Comparison of ENCODE assay signal across 17 cellular contexts in the genomic region with DNA sequence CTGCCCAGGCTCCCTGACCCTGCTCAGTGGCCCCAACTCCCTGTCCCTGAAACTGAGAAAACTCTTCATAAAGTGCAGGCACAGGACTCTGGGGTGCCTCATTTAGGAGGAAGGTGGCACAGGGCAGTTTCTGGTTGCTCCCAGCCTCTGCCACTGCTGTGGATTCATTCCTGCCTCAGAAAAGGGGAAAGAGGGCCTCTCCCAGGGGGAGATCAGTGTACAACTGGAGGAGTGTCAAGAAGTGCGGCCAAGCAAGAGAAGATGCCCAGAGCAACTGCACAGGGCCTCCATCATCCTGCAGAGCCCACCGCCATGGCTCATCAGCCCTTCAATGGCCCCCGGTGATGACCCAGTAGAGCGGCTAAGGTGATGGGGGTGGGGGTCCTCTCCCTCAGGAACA.
DNase-seq lines count a peak whose midpoint lies in the region; ATAC-seq, FAIRE-seq and TF ChIP-seq lines count a peak whose summit lies in the region.
"Had no signal": no experiment of that assay in that cellular context is flagged by ENCODE, and none has a peak within 500 bp of the region (broad histone marks: within the 10 kb centered on the region; RNA-seq: fewer than 3 reads in every experiment).

No MANE protein-coding gene starts in this region.

- no peak for ATAC-seq in activated naive CD8-positive, alpha-beta T cell treated with anti-CD3 and anti-CD28 coated beads, Interleukin-2, amount 10 ng/mL, durations not matched to agents 7 days and 5 days (ENCODE audit: low read depth)
- ATAC-seq in left ventricle myocardium superior (no peak), mucosa of descending colon (no peak)
- ATAC-seq: A549, PC-3 had no signal

- CTCF ChIA-PET in endothelial cell of umbilical vein (lab: Charles Lee), result no interaction called here

- dilution Hi-C loops in endothelial cell of umbilical vein (cut with MboI; ENCODE audit: extremely low pct_ligation_motif_present, low sequenced_read_pairs), result no loop called here

- intact Hi-C loops in endothelial cell of umbilical vein (cut with micrococcal nuclease) (no loop called here), left ventricle myocardium superior (cut with micrococcal nuclease) (no loop called here), mucosa of descending colon (cut with DNase I, micrococcal nuclease) (no loop called here)
- intact Hi-C loops in activated T-helper 2 cell treated with anti-CD3 and anti-CD28 coated beads, Interferon-gamma antibody, Interleukin-2, Interleukin-4, amounts not matched to agents 10 μg/mL and 5 μg/mL and 100 μg/mL, durations not matched to agents 14 hours and 24 hours and 36 hours (cut with micrococcal nuclease), result no loop called here

- H3K27ac ChIP-seq in endothelial cell of umbilical vein (ENCODE audit: insufficient read depth, low read depth, low read length), result peak overlapping the region; percentile 44
- H3K27ac ChIP-seq: A549 had no signal

- H3K36me3 ChIP-seq in endothelial cell of umbilical vein (ENCODE audit: control insufficient read depth in 2 of 2, extremely low read depth in 1 of 2, insufficient read depth in 2 of 2, low read length in 2 of 2) (no peaks in the 10 kb centered on the region), mucosa of descending colon (ENCODE audit: low read depth) (no peaks in the 10 kb centered on the region)

- no peaks in the 10 kb centered on the region for H3K27me3 ChIP-seq in endothelial cell of umbilical vein (ENCODE audit: control insufficient read depth in 2 of 2, insufficient read depth in 2 of 2, low read length in 2 of 2)

- H3K4me3 ChIP-seq in endothelial cell of umbilical vein (replicated peaks in 1 of 3; ENCODE audit: insufficient read depth in 1 of 3, low read depth in 1 of 3, low read length in 3 of 3) (no peak overlapping the region), mucosa of descending colon (no peak overlapping the region)
- H3K4me3 ChIP-seq: A549 had no signal

- H3K27me3 Mint-ChIP-seq in activated naive CD8-positive, alpha-beta T cell treated with anti-CD3 and anti-CD28 coated beads, Interleukin-2, amount 10 ng/mL, durations not matched to agents 7 days and 5 days, result peaks cover 6% of the 10 kb centered on the region
- H3K27me3 Mint-ChIP-seq in activated naive CD8-positive, alpha-beta T cell treated with anti-CD3 and anti-CD28 coated beads for 36 hours, result no peaks in the 10 kb centered on the region
- no peaks in the 10 kb centered on the region for H3K27me3 Mint-ChIP-seq in neural crest cell (ENCODE audit: low read depth)
- peaks cover 15% of the 10 kb centered on the region for H3K27me3 Mint-ChIP-seq in activated T-helper 2 cell treated with anti-CD3 and anti-CD28 coated beads, Interferon-gamma antibody, Interleukin-2, Interleukin-4, amounts not matched to agents 10 μg/mL and 5 μg/mL and 100 μg/mL, durations not matched to agents 14 hours and 24 hours and 36 hours (ENCODE audit: low read depth)

- peaks cover 5% of the 10 kb centered on the region for H3K9me3 Mint-ChIP-seq in activated naive CD8-positive, alpha-beta T cell treated with anti-CD3 and anti-CD28 coated beads, Interleukin-2, amount 10 ng/mL, durations not matched to agents 7 days and 5 days
- H3K9me3 Mint-ChIP-seq in activated naive CD8-positive, alpha-beta T cell treated with anti-CD3 and anti-CD28 coated beads for 36 hours, result peaks cover 8% of the 10 kb centered on the region
- H3K9me3 Mint-ChIP-seq in neural crest cell, result peaks cover 1% of the 10 kb centered on the region
- H3K9me3 Mint-ChIP-seq in activated T-helper 2 cell treated with anti-CD3 and anti-CD28 coated beads, Interferon-gamma antibody, Interleukin-2, Interleukin-4, amounts not matched to agents 10 μg/mL and 5 μg/mL and 100 μg/mL, durations not matched to agents 14 hours and 24 hours and 36 hours, result peaks cover 6% of the 10 kb centered on the region

- TF ChIP-seq POLR2A in endothelial cell of umbilical vein (IDR thresholded peaks at IDR 0.05; ENCODE audit: low read depth, low read length), result no peak

- H3K9me3 ChIP-seq in endothelial cell of umbilical vein (replicated peaks; ENCODE audit: control insufficient read depth, insufficient read depth, low read length) (no peaks in the 10 kb centered on the region), mucosa of descending colon (no peaks in the 10 kb centered on the region)
- H3K9me3 ChIP-seq: A549, Caco-2 had no signal

- peaks cover 51% of the 10 kb centered on the region for H3K4me1 ChIP-seq in endothelial cell of umbilical vein (ENCODE audit: control insufficient read depth, extremely low read depth, insufficient read depth, low read length)
- H3K4me1 ChIP-seq in mucosa of descending colon (ENCODE audit: low read depth), result peaks cover 2% of the 10 kb centered on the region
- H3K4me1 ChIP-seq: Caco-2 had no signal

- FAIRE-seq in endothelial cell of umbilical vein (lab: Jason Lieb, UNC), result no peak
- FAIRE-seq: A549 had no signal

- TF ChIP-seq CTCF in endothelial cell of umbilical vein (IDR thresholded peaks at IDR 0.05; ENCODE audit: extremely low read depth in 1 of 2, insufficient read depth in 1 of 2, low read depth in 1 of 2, low read length in 2 of 2), result no peak
- TF ChIP-seq CTCF in neural crest cell (conservative IDR thresholded peaks at IDR 0.05), result no peak
- TF ChIP-seq CTCF in mucosa of descending colon (IDR thresholded peaks at IDR 0.05), result no peak

- H3K4me2 ChIP-seq in endothelial cell of umbilical vein (ENCODE audit: insufficient read depth, low read length), result no peak overlapping the region
- H3K4me2 ChIP-seq: A549 had no signal

- H3K79me2 ChIP-seq in endothelial cell of umbilical vein (ENCODE audit: control insufficient read depth, insufficient read depth, low read length), result no peaks in the 10 kb centered on the region

- no peaks in the 10 kb centered on the region for H4K20me1 ChIP-seq in endothelial cell of umbilical vein (replicated peaks; ENCODE audit: control insufficient read depth, extremely low read depth, insufficient read depth, low read length)

- H3K9ac ChIP-seq in endothelial cell of umbilical vein (replicated peaks; ENCODE audit: extremely low read depth, insufficient read depth, low read length), result peak overlapping the region; percentile 20

- no peaks in the 10 kb centered on the region for H3K9me1 ChIP-seq in endothelial cell of umbilical vein (replicated peaks; ENCODE audit: control insufficient read depth, extremely low read depth, insufficient read depth, low read length)

- peak overlapping the region; percentile 44 for H3K4me3 Mint-ChIP-seq in activated naive CD8-positive, alpha-beta T cell treated with anti-CD3 and anti-CD28 coated beads, Interleukin-2, amount 10 ng/mL, durations not matched to agents 7 days and 5 days
- H3K4me3 Mint-ChIP-seq in activated naive CD8-positive, alpha-beta T cell treated with anti-CD3 and anti-CD28 coated beads for 36 hours, result no peak overlapping the region
- no peak overlapping the region for H3K4me3 Mint-ChIP-seq in neural crest cell
- no peak overlapping the region for H3K4me3 Mint-ChIP-seq in activated T-helper 2 cell treated with anti-CD3 and anti-CD28 coated beads, Interferon-gamma antibody, Interleukin-2, Interleukin-4, amounts not matched to agents 10 μg/mL and 5 μg/mL and 100 μg/mL, durations not matched to agents 14 hours and 24 hours and 36 hours (ENCODE audit: low read depth)

- no peak for DNase-seq in activated naive CD8-positive, alpha-beta T cell treated with anti-CD3 and anti-CD28 coated beads, Interleukin-2, amount 10 ng/mL, durations not matched to agents 7 days and 5 days
- DNase-seq in activated naive CD8-positive, alpha-beta T cell treated with anti-CD3 and anti-CD28 coated beads for 36 hours, result no peak
- DNase-seq in endothelial cell of umbilical vein (ENCODE audit: low read depth, low spot score), result no peak
- DNase-seq in neural crest cell (ENCODE audit: low read depth, low spot score), result no peak
- DNase-seq in activated T-helper 2 cell treated with anti-CD3 and anti-CD28 coated beads, Interferon-gamma antibody, Interleukin-2, Interleukin-4, amounts not matched to agents 10 μg/mL and 5 μg/mL and 100 μg/mL, durations not matched to agents 14 hours and 24 hours and 36 hours (ENCODE audit: low spot score), result no peak
- DNase-seq in left ventricle myocardium superior, result no peak
- DNase-seq in mucosa of descending colon, result no peak
- DNase-seq: Caco-2, DMS53, NCI-H1048, NCI-H146, NCI-H2081 treated with DMSO at 0.1 percent for 48 hours, NCI-H226, NCI-H69, PC-3 had no signal

- BruUV-seq in endothelial cell of umbilical vein (replicated peaks; lab: Mats Ljungman, UMichigan), result no TSS peak

- peaks cover 40% of the 10 kb centered on the region for H3K4me1 Mint-ChIP-seq in activated naive CD8-positive, alpha-beta T cell treated with anti-CD3 and anti-CD28 coated beads, Interleukin-2, amount 10 ng/mL, durations not matched to agents 7 days and 5 days
- peaks cover 20% of the 10 kb centered on the region for H3K4me1 Mint-ChIP-seq in activated naive CD8-positive, alpha-beta T cell treated with anti-CD3 and anti-CD28 coated beads for 36 hours
- peaks cover 46% of the 10 kb centered on the region for H3K4me1 Mint-ChIP-seq in neural crest cell
- H3K4me1 Mint-ChIP-seq in activated T-helper 2 cell treated with anti-CD3 and anti-CD28 coated beads, Interferon-gamma antibody, Interleukin-2, Interleukin-4, amounts not matched to agents 10 μg/mL and 5 μg/mL and 100 μg/mL, durations not matched to agents 14 hours and 24 hours and 36 hours (ENCODE audit: low read depth), result peaks cover 32% of the 10 kb centered on the region
- H3K4me1 Mint-ChIP-seq: IgD-negative memory B cell had no signal

- peaks cover 20% of the 10 kb centered on the region for H3K36me3 Mint-ChIP-seq in activated naive CD8-positive, alpha-beta T cell treated with anti-CD3 and anti-CD28 coated beads, Interleukin-2, amount 10 ng/mL, durations not matched to agents 7 days and 5 days
- peaks cover 5% of the 10 kb centered on the region for H3K36me3 Mint-ChIP-seq in activated naive CD8-positive, alpha-beta T cell treated with anti-CD3 and anti-CD28 coated beads for 36 hours
- no peaks in the 10 kb centered on the region for H3K36me3 Mint-ChIP-seq in neural crest cell (ENCODE audit: low read depth)
- H3K36me3 Mint-ChIP-seq in activated T-helper 2 cell treated with anti-CD3 and anti-CD28 coated beads, Interferon-gamma antibody, Interleukin-2, Interleukin-4, amounts not matched to agents 10 μg/mL and 5 μg/mL and 100 μg/mL, durations not matched to agents 14 hours and 24 hours and 36 hours (ENCODE audit: low read depth), result peaks cover 5% of the 10 kb centered on the region
- H3K36me3 Mint-ChIP-seq: IgD-negative memory B cell had no signal

- peak overlapping the region; percentile 85 for H3K27ac Mint-ChIP-seq in activated naive CD8-positive, alpha-beta T cell treated with anti-CD3 and anti-CD28 coated beads, Interleukin-2, amount 10 ng/mL, durations not matched to agents 7 days and 5 days
- no peak overlapping the region for H3K27ac Mint-ChIP-seq in activated naive CD8-positive, alpha-beta T cell treated with anti-CD3 and anti-CD28 coated beads for 36 hours
- peak overlapping the region; percentile 73 for H3K27ac Mint-ChIP-seq in neural crest cell (ENCODE audit: unreplicated experiment)
- H3K27ac Mint-ChIP-seq in activated T-helper 2 cell treated with anti-CD3 and anti-CD28 coated beads, Interferon-gamma antibody, Interleukin-2, Interleukin-4, amounts not matched to agents 10 μg/mL and 5 μg/mL and 100 μg/mL, durations not matched to agents 14 hours and 24 hours and 36 hours, result no peak overlapping the region
- H3K27ac Mint-ChIP-seq: IgD-negative memory B cell had no signal

- POLR2A ChIA-PET in activated naive CD8-positive, alpha-beta T cell treated with anti-CD3 and anti-CD28 coated beads, Interleukin-2, amount 10 ng/mL, durations not matched to agents 7 days and 5 days (lab: Charles Lee), result interaction anchor here (1.5 kb wide), 1 partner anchor 12 kb away, joined by 7 read pairs; no protein-coding TSS in a partner anchor
- POLR2A ChIA-PET in endothelial cell of umbilical vein (lab: Charles Lee), result no interaction called here

- peak overlapping the region; percentile 12 for H2AFZ ChIP-seq in endothelial cell of umbilical vein (ENCODE audit: low read depth, low read length)

Comparison
In these comparisons a context has a peak if more than half of its experiments do, and no peak if none do; other contexts are left out.
1. H3K27ac Mint-ChIP-seq: peak in activated naive CD8-positive, alpha-beta T cell treated with anti-CD3 and anti-CD28 coated beads, Interleukin-2, amount 10 ng/mL, durations not matched to agents 7 days and 5 days (single experiment) and neural crest cell (single experiment); none in activated naive CD8-positive, alpha-beta T cell treated with anti-CD3 and anti-CD28 coated beads for 36 hours (single experiment) and activated T-helper 2 cell treated with anti-CD3 and anti-CD28 coated beads, Interferon-gamma antibody, Interleukin-2, Interleukin-4, amounts not matched to agents 10 μg/mL and 5 μg/mL and 100 μg/mL, durations not matched to agents 14 hours and 24 hours and 36 hours (single experiment).